Comparison of ENCODE assay signal across 18 cellular contexts in the genomic region with DNA sequence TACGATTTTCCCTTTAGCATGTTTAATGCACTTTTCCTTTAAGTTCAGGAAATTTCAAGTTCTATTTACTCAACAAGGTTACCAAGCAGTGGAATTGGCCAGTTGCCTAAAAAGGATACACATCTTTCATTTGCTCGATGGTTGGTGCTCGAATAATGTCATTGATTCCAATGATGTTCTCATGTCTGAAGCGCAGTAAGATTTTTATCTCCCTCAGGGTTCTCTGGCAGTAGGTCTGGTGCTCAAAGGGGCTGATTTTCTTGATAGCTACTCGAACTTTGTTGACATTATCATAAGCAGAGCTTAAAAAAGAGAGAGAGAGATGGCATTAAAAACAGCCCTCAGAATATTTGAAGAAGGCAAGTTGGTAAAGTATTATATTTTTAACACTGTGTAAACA. TPM values are rescaled to one million over a fixed set of nuclear protein-coding genes. Genes with fewer than 3 reads are reported as not detected.
DNase-seq lines count a peak whose midpoint lies in the region; ATAC-seq and TF ChIP-seq lines count a peak whose summit lies in the region.
"Had no signal": no experiment of that assay in that cellular context is flagged by ENCODE, and none has a peak within 500 bp of the region (broad histone marks: within the 10 kb centered on the region; RNA-seq: fewer than 3 reads in every experiment).

No MANE protein-coding gene starts in this region.

- no peaks in the 10 kb centered on the region for H3K9me3 ChIP-seq in upper lobe of left lung
- H3K9me3 ChIP-seq: BE2C, gastrocnemius medialis had no signal

- TF ChIP-seq POLR2A in upper lobe of left lung (IDR thresholded peaks at IDR 0.05) = no peak

- no peaks in the 10 kb centered on the region for H3F3A ChIP-seq in GM23338 (replicated peaks; ENCODE audit: low read depth)

- H3K27ac Mint-ChIP-seq in CD14-positive monocyte (peak overlapping the region in 5 of 7 donors; percentile 26 to 86 (median 41)), brain (peak overlapping the region in 3 of 5 experiments; percentile 54 to 66 (median 56)), GM23338 (no peak overlapping the region)
- H3K27ac Mint-ChIP-seq: activated CD8-positive, alpha-beta T cell treated with anti-CD3 and anti-CD28 coated beads, Interleukin-2, amount 10 ng/mL, durations not matched to agents 7 days and 5 days; HFFc6 had no signal

- no peak overlapping the region for H2AFZ ChIP-seq in GM23338

- H3K9me2 ChIP-seq in GM23338 (ENCODE audit: insufficient read depth) = no peaks in the 10 kb centered on the region

- TF ChIP-seq CTCF in CD14-positive monocyte (IDR thresholded peaks at IDR 0.05) (no peak), LNCaP clone FGC (IDR thresholded peaks at IDR 0.05; ENCODE audit: control insufficient read depth, extremely low read depth, insufficient read depth) (no peak), brain (conservative IDR thresholded peaks at IDR 0.05) (no peak), upper lobe of left lung (IDR thresholded peaks at IDR 0.05) (no peak), GM23338 (conservative IDR thresholded peaks at IDR 0.05; ENCODE audit: low read depth in 2 of 2) (no peak)

- no peak for TF ChIP-seq EP300 in upper lobe of left lung (IDR thresholded peaks at IDR 0.05)

- no peak for DNase-seq in CD14-positive monocyte (ENCODE audit: low spot score)
- peak; percentile 81 for DNase-seq in LNCaP clone FGC (ENCODE audit: low read depth)
- DNase-seq in lung microvascular endothelial cell (ENCODE audit: low read depth in 2 of 2) = peak; percentile 68 to 75
- no peak for DNase-seq in upper lobe of left lung
- no peak for DNase-seq in GM23338 (ENCODE audit: low spot score)
- DNase-seq in SIG-M5 (lab: John Stamatoyannopoulos, UW) = no peak
- no peak for DNase-seq in RKO (ENCODE audit: low spot score)
- DNase-seq: activated CD8-positive, alpha-beta T cell treated with anti-CD3 and anti-CD28 coated beads, Interleukin-2, amount 10 ng/mL, durations not matched to agents 7 days and 5 days; BE2C; gastrocnemius medialis; HFFc6; NCI-H1092 treated with DMSO at 0.1 percent for 48 hours; NCI-H510A treated with DMSO at 0.1 percent for 48 hours; occipital lobe; stimulated activated naive CD4-positive, alpha-beta T cell had no signal

- no peak overlapping the region for H3K4me2 ChIP-seq in GM23338

- peaks cover 52% of the 10 kb centered on the region for H3K79me2 ChIP-seq in GM23338 (replicated peaks; ENCODE audit: insufficient read depth)

- H3K27me3 Mint-ChIP-seq in CD14-positive monocyte (ENCODE audit: low read depth in 3 of 3) (peaks cover 0 to 2% (median 0%) of the 10 kb centered on the region in 3 donors), brain (peaks cover 3% of the 10 kb centered on the region), GM23338 (ENCODE audit: insufficient read depth, low read depth, poor library complexity) (peaks cover 3% of the 10 kb centered on the region)

- peaks cover 17% of the 10 kb centered on the region for H3K4me1 Mint-ChIP-seq in CD14-positive monocyte
- peaks cover 44% of the 10 kb centered on the region for H3K4me1 Mint-ChIP-seq in brain
- H3K4me1 Mint-ChIP-seq in GM23338 = 0 out of 3 replicates have a peak, but pooled peaks cover 3% of the 10 kb centered on the region

- H3K4me3 Mint-ChIP-seq in CD14-positive monocyte (no peak overlapping the region), brain (no peak overlapping the region), GM23338 (no peak overlapping the region)
- H3K4me3 Mint-ChIP-seq: activated CD8-positive, alpha-beta T cell treated with anti-CD3 and anti-CD28 coated beads, Interleukin-2, amount 10 ng/mL, durations not matched to agents 7 days and 5 days; HFFc6 had no signal

- peaks cover 39% of the 10 kb centered on the region for H4K20me1 ChIP-seq in GM23338 (replicated peaks; ENCODE audit: insufficient read depth)

- H3K36me3 ChIP-seq in upper lobe of left lung (peaks cover 16 to 48% (median 22%) of the 10 kb centered on the region in 4 donors), GM23338 (ENCODE audit: insufficient read depth) (peaks cover 31% of the 10 kb centered on the region)

- peaks cover 58 to 62% of the 10 kb centered on the region in 2 donors for H3K36me3 Mint-ChIP-seq in CD14-positive monocyte
- H3K36me3 Mint-ChIP-seq in brain = peaks cover 77% of the 10 kb centered on the region
- H3K36me3 Mint-ChIP-seq in GM23338 (ENCODE audit: low read depth) = peaks cover 42% of the 10 kb centered on the region

- intact Hi-C loops in CD14-positive monocyte (cut with micrococcal nuclease) = loop anchor here in 1 of 2 donors (10.0 kb wide), 1 partner anchor 127 kb away; no protein-coding TSS in a partner anchor

- H3K9me3 Mint-ChIP-seq in CD14-positive monocyte (peaks cover 0 to 2% (median 0%) of the 10 kb centered on the region in 7 donors), brain (peaks cover 0 to 13% (median 3%) of the 10 kb centered on the region in 5 experiments), GM23338 (peaks cover 3% of the 10 kb centered on the region; the same call in 1 of the 3 replicates)

- no peak for ATAC-seq in upper lobe of left lung (ENCODE audit: low FRiP score in 2 of 2)
- ATAC-seq in GM23338 = no peak
- ATAC-seq: activated CD8-positive, alpha-beta T cell treated with anti-CD3 and anti-CD28 coated beads, Interleukin-2, amount 10 ng/mL, durations not matched to agents 7 days and 5 days; gastrocnemius medialis; Panc1 had no signal

- WGBS in upper lobe of left lung, 2 donors = 42% methylated on average over 5 of the region's 5 CpGs

- H3K27ac ChIP-seq in upper lobe of left lung (no peak overlapping the region), GM23338 (ENCODE audit: low read depth) (no peak overlapping the region)
- H3K27ac ChIP-seq: gastrocnemius medialis had no signal

- peaks cover 0 to 25% (median 8%) of the 10 kb centered on the region in 4 donors for H3K4me1 ChIP-seq in upper lobe of left lung
- no peaks in the 10 kb centered on the region for H3K4me1 ChIP-seq in GM23338 (ENCODE audit: insufficient read depth)

- no peaks in the 10 kb centered on the region for H3K27me3 ChIP-seq in upper lobe of left lung
- H3K27me3 ChIP-seq in GM23338 (ENCODE audit: insufficient read depth) = no peaks in the 10 kb centered on the region
- H3K27me3 ChIP-seq: BE2C, gastrocnemius medialis had no signal

- H3K4me3 ChIP-seq in LNCaP clone FGC (ENCODE audit: low read depth, low read length) (no peak overlapping the region), upper lobe of left lung (no peak overlapping the region), GM23338 (no peak overlapping the region)
- H3K4me3 ChIP-seq: gastrocnemius medialis, skin epidermis had no signal

TF ChIP-seq in GM23338, 12 proteins besides CTCF, POLR2A, EP300 and RAD21:
- TF ChIP-seq ZNF331 (CRISPR knock-in tag; IDR thresholded peaks at IDR 0.05; ENCODE audit: low read depth) (no peak), EZH2 (IDR thresholded peaks at IDR 0.05; ENCODE audit: low read depth, unreplicated experiment) (no peak), NANOG (IDR thresholded peaks at IDR 0.05; ENCODE audit: borderline replicate concordance) (no peak)
- TF ChIP-seq, protein P1, sequence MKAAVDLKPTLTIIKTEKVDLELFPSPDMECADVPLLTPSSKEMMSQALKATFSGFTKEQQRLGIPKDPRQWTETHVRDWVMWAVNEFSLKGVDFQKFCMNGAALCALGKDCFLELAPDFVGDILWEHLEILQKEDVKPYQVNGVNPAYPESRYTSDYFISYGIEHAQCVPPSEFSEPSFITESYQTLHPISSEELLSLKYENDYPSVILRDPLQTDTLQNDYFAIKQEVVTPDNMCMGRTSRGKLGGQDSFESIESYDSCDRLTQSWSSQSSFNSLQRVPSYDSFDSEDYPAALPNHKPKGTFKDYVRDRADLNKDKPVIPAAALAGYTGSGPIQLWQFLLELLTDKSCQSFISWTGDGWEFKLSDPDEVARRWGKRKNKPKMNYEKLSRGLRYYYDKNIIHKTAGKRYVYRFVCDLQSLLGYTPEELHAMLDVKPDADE (IDR thresholded peaks at IDR 0.05) = no peak
- TF ChIP-seq, protein P2, sequence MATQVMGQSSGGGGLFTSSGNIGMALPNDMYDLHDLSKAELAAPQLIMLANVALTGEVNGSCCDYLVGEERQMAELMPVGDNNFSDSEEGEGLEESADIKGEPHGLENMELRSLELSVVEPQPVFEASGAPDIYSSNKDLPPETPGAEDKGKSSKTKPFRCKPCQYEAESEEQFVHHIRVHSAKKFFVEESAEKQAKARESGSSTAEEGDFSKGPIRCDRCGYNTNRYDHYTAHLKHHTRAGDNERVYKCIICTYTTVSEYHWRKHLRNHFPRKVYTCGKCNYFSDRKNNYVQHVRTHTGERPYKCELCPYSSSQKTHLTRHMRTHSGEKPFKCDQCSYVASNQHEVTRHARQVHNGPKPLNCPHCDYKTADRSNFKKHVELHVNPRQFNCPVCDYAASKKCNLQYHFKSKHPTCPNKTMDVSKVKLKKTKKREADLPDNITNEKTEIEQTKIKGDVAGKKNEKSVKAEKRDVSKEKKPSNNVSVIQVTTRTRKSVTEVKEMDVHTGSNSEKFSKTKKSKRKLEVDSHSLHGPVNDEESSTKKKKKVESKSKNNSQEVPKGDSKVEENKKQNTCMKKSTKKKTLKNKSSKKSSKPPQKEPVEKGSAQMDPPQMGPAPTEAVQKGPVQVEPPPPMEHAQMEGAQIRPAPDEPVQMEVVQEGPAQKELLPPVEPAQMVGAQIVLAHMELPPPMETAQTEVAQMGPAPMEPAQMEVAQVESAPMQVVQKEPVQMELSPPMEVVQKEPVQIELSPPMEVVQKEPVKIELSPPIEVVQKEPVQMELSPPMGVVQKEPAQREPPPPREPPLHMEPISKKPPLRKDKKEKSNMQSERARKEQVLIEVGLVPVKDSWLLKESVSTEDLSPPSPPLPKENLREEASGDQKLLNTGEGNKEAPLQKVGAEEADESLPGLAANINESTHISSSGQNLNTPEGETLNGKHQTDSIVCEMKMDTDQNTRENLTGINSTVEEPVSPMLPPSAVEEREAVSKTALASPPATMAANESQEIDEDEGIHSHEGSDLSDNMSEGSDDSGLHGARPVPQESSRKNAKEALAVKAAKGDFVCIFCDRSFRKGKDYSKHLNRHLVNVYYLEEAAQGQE (IDR thresholded peaks at IDR 0.05; ENCODE audit: unreplicated experiment) = no peak

RNA-seq across cellular contexts. Expression of a gene that starts 59.9 kb away (rescaled TPM):
- polyA plus RNA-seq in CD14-positive monocyte (100 to 1,000 TPM; 118 to 148 TPM), brain (ENCODE audit: insufficient read depth, low read depth, low replicate concordance) (59.2 TPM), GM23338 (2016; fragmentation: Nextera tagmentation; extraction: Ambion mirVana) (16.0 and 17.4 TPM in 2 replicates)
- total RNA-seq in lung microvascular endothelial cell (34.9 and 44.4 TPM in 2 replicates), upper lobe of left lung (100 to 1,000 TPM in 2 of 6 donors, 10 to 100 TPM in 4; 50.2 to 180 (median 65.9) TPM)
- total RNA-seq in GM23338 (2014; rRNA removed; shearing (Covaris generic)) = 56.0 and 77.5 TPM in 2 replicates

Comparison
In these comparisons a context has a peak if more than half of its experiments do, and no peak if none do; other contexts are left out.
1. DNase-seq: peak in LNCaP clone FGC (single experiment) and lung microvascular endothelial cell (2 of 2); none in CD14-positive monocyte (single experiment), upper lobe of left lung (0 of 2), GM23338 (single experiment), SIG-M5 (single experiment) and RKO (single experiment).